In genomic region chr3:46667061-46667621, GRCh38 we compare ENCODE assay signal across 1 cellular context.
TF ChIP-seq lines count a peak whose summit lies in the region.

No MANE protein-coding gene starts in this region.

TF ChIP-seq in GM23338, 12 proteins besides CTCF, POLR2A, EP300 and RAD21 (continued from another document):
- TF ChIP-seq, protein P1, sequence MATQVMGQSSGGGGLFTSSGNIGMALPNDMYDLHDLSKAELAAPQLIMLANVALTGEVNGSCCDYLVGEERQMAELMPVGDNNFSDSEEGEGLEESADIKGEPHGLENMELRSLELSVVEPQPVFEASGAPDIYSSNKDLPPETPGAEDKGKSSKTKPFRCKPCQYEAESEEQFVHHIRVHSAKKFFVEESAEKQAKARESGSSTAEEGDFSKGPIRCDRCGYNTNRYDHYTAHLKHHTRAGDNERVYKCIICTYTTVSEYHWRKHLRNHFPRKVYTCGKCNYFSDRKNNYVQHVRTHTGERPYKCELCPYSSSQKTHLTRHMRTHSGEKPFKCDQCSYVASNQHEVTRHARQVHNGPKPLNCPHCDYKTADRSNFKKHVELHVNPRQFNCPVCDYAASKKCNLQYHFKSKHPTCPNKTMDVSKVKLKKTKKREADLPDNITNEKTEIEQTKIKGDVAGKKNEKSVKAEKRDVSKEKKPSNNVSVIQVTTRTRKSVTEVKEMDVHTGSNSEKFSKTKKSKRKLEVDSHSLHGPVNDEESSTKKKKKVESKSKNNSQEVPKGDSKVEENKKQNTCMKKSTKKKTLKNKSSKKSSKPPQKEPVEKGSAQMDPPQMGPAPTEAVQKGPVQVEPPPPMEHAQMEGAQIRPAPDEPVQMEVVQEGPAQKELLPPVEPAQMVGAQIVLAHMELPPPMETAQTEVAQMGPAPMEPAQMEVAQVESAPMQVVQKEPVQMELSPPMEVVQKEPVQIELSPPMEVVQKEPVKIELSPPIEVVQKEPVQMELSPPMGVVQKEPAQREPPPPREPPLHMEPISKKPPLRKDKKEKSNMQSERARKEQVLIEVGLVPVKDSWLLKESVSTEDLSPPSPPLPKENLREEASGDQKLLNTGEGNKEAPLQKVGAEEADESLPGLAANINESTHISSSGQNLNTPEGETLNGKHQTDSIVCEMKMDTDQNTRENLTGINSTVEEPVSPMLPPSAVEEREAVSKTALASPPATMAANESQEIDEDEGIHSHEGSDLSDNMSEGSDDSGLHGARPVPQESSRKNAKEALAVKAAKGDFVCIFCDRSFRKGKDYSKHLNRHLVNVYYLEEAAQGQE (IDR thresholded peaks at IDR 0.05; ENCODE audit: unreplicated experiment), result no peak
- TF ChIP-seq NANOG (IDR thresholded peaks at IDR 0.05; ENCODE audit: borderline replicate concordance) (no peak), CREB1 (CRISPR knock-in tag; IDR thresholded peaks at IDR 0.05; ENCODE audit: low read depth) (no peak), ZNF114 (CRISPR knock-in tag; IDR thresholded peaks at IDR 0.05) (no peak), STAT1 (IDR thresholded peaks at IDR 0.05; ENCODE audit: unreplicated experiment) (no peak), EZH2phosphoT487 (IDR thresholded peaks at IDR 0.05; ENCODE audit: unreplicated experiment) (no peak), POLR2AphosphoS5 (IDR thresholded peaks at IDR 0.05; ENCODE audit: low read depth) (no peak)
